In genomic region chr6:108581932-108582500, GRCh38 we compare ENCODE assay signal across 10 cellular contexts. TPM values are rescaled to one million over a fixed set of nuclear protein-coding genes. Genes with fewer than 3 reads are reported as not detected.
DNase-seq lines count a peak whose midpoint lies in the region; ATAC-seq, FAIRE-seq and TF ChIP-seq lines count a peak whose summit lies in the region.
"Had no signal": no experiment of that assay in that cellular context is flagged by ENCODE, and none has a peak within 500 bp of the region (broad histone marks: within the 10 kb centered on the region; RNA-seq: fewer than 3 reads in every experiment).

No MANE protein-coding gene starts in this region.

- peaks cover 38% of the 10 kb centered on the region for H4K20me1 ChIP-seq in KMS-11 (ENCODE audit: insufficient read depth)
- H4K20me1 ChIP-seq in astrocyte (ENCODE audit: insufficient read depth, low read length) = peaks cover 76% of the 10 kb centered on the region

- no peak for TF ChIP-seq POLR2A in right lobe of liver (IDR thresholded peaks at IDR 0.05)

- H3K27me3 Mint-ChIP-seq in astrocyte (ENCODE audit: low read depth, unreplicated experiment) (no peaks in the 10 kb centered on the region), nephron progenitor cell (ENCODE audit: low read depth, poor library complexity) (no peaks in the 10 kb centered on the region)
- H3K27me3 Mint-ChIP-seq: naive B cell had no signal

- H3K27me3 ChIP-seq in KMS-11 (ENCODE audit: insufficient read depth, low read depth) (no peaks in the 10 kb centered on the region), astrocyte (ENCODE audit: insufficient read depth, low read length) (no peaks in the 10 kb centered on the region), right lobe of liver (no peaks in the 10 kb centered on the region), thymus (ENCODE audit: control insufficient read depth, insufficient read depth) (no peaks in the 10 kb centered on the region)

- H3K4me3 ChIP-seq in KMS-11 (IDR thresholded peaks at IDR 0.05; ENCODE audit: insufficient read depth, low read depth, low read length) = no peak overlapping the region
- peak overlapping the region; percentile 47 for H3K4me3 ChIP-seq in astrocyte (ENCODE audit: insufficient read depth, low read depth, low read length)
- H3K4me3 ChIP-seq in right lobe of liver = no peak overlapping the region
- no peak overlapping the region for H3K4me3 ChIP-seq in thymus (ENCODE audit: low read length)

- ATAC-seq in right lobe of liver (no peak), HG03378 (IDR thresholded peaks at IDR 0.05; ENCODE audit: unreplicated experiment) (no peak)

- peak overlapping the region; percentile 65 for H3K27ac Mint-ChIP-seq in astrocyte (ENCODE audit: unreplicated experiment)
- no peak overlapping the region for H3K27ac Mint-ChIP-seq in nephron progenitor cell
- H3K27ac Mint-ChIP-seq: naive B cell had no signal

- H3K36me3 ChIP-seq in KMS-11 (ENCODE audit: insufficient read depth) (no peaks in the 10 kb centered on the region), astrocyte (ENCODE audit: insufficient read depth, low read length) (no peaks in the 10 kb centered on the region), right lobe of liver (no peaks in the 10 kb centered on the region), thymus (ENCODE audit: control insufficient read depth, insufficient read depth) (peaks cover 3% of the 10 kb centered on the region)

- peak overlapping the region; percentile 60; the same call in 1 of the 2 replicates for H3K27ac ChIP-seq in KMS-11
- peak overlapping the region; percentile 72 for H3K27ac ChIP-seq in astrocyte (ENCODE audit: low read depth, low read length)
- peak overlapping the region in 2 of 3 donors; percentile 5 to 24 for H3K27ac ChIP-seq in right lobe of liver
- H3K27ac ChIP-seq in thymus (ENCODE audit: low read depth) = peak overlapping the region; percentile 25

- peak overlapping the region; percentile 51 for H3K4me2 ChIP-seq in KMS-11
- H3K4me2 ChIP-seq in astrocyte (ENCODE audit: low read length) = peak overlapping the region; percentile 84

- DNase-seq in astrocyte (ENCODE audit: low read depth) (no peak), right lobe of liver (no peak), NCI-H2107 treated with DMSO at 0.1 percent for 48 hours (lab: John Stamatoyannopoulos, UW; ENCODE audit: unreplicated experiment) (no peak), nephron progenitor cell (no peak)
- DNase-seq: activated CD4-positive, CD25-positive, alpha-beta regulatory T cell; activated naive CD4-positive, alpha-beta T cell; naive B cell had no signal

- H3K36me3 Mint-ChIP-seq in astrocyte (ENCODE audit: low read depth, unreplicated experiment) (peaks cover 11% of the 10 kb centered on the region), nephron progenitor cell (ENCODE audit: low read depth) (peaks cover 24% of the 10 kb centered on the region)

- no peak for FAIRE-seq in astrocyte (lab: Jason Lieb, UNC)

- no peak overlapping the region for H3K4me3 Mint-ChIP-seq in astrocyte (ENCODE audit: unreplicated experiment)
- H3K4me3 Mint-ChIP-seq in nephron progenitor cell = no peak overlapping the region

- WGBS in right lobe of liver (ENCODE audit: insufficient coverage, low coverage, low lambda C conversion rate, missing lambda C conversion rate) = 13% methylated on average over 1 of the region's 1 CpG
- WGBS in thymus = 24% methylated on average over 1 of the region's 1 CpG

- TF ChIP-seq CTCF in KMS-11 (conservative IDR thresholded peaks at IDR 0.05; ENCODE audit: low read depth, low read length) = no peak
- TF ChIP-seq CTCF in astrocyte (IDR thresholded peaks at IDR 0.05; ENCODE audit: insufficient read depth, low read depth, low read length) = no peak
- TF ChIP-seq CTCF in right lobe of liver (IDR thresholded peaks at IDR 0.05) = no peak
- no peak for TF ChIP-seq CTCF in nephron progenitor cell (IDR thresholded peaks at IDR 0.05)

- intact Hi-C loops in right lobe of liver (cut with DNase I) = no loop called here

- H3K4me1 ChIP-seq in KMS-11 (ENCODE audit: low read depth, poor library complexity, severe bottlenecking) (peaks cover 98% of the 10 kb centered on the region), astrocyte (ENCODE audit: insufficient read depth, low read length) (peaks cover 43% of the 10 kb centered on the region), right lobe of liver (peaks cover 0 to 85% (median 28%) of the 10 kb centered on the region in 4 donors), thymus (ENCODE audit: control insufficient read depth, insufficient read depth, low read length) (peaks cover 16% of the 10 kb centered on the region)

- no peak overlapping the region; the same call in 1 of the 2 replicates for H3K9ac ChIP-seq in KMS-11
- H3K9ac ChIP-seq in astrocyte (ENCODE audit: low read length) = peak overlapping the region; percentile 44

- H3K4me1 Mint-ChIP-seq in astrocyte (ENCODE audit: low read depth, unreplicated experiment) = peaks cover 72% of the 10 kb centered on the region
- peaks cover 57% of the 10 kb centered on the region for H3K4me1 Mint-ChIP-seq in nephron progenitor cell

- H3K79me2 ChIP-seq in KMS-11 (ENCODE audit: insufficient read depth, low read depth) = peaks cover 98% of the 10 kb centered on the region
- peaks cover 88% of the 10 kb centered on the region for H3K79me2 ChIP-seq in astrocyte (ENCODE audit: insufficient read depth, low read length)

- H3K9me3 ChIP-seq in astrocyte (ENCODE audit: insufficient read depth, low read depth, low read length) = no peaks in the 10 kb centered on the region
- H3K9me3 ChIP-seq in right lobe of liver = no peaks in the 10 kb centered on the region
- H3K9me3 ChIP-seq in thymus (ENCODE audit: control insufficient read depth) = no peaks in the 10 kb centered on the region

- H2AFZ ChIP-seq in KMS-11 (ENCODE audit: low read depth) = no peak overlapping the region
- H2AFZ ChIP-seq in astrocyte (ENCODE audit: low read depth, low read length) = no peak overlapping the region

- H3K9me3 Mint-ChIP-seq in astrocyte (ENCODE audit: unreplicated experiment) = no peaks in the 10 kb centered on the region
- no peaks in the 10 kb centered on the region for H3K9me3 Mint-ChIP-seq in nephron progenitor cell
- H3K9me3 Mint-ChIP-seq: naive B cell had no signal

RNA-seq across cellular contexts. Expression of gene FOXO3, which starts 21.3 kb away (rescaled TPM):
- total RNA-seq in astrocyte = 35.0 and 37.3 TPM in 2 replicates
- 10 to 100 TPM; 18.1 to 45.2 (median 23.8) TPM for total RNA-seq in right lobe of liver
- polyA plus RNA-seq in thymus = 33.6 TPM

Comparison
In these comparisons a context has a peak if more than half of its experiments do, and no peak if none do; other contexts are left out.
1. H3K27ac ChIP-seq: peak in every context shown above with its lines; median percentile 72 in astrocyte; 60 in KMS-11; 25 in thymus; 14 in right lobe of liver.